1 cellular context compared by ENCODE assay signal in genomic region chr6:154613137-154613676, GRCh38.
TF ChIP-seq lines count a peak whose summit lies in the region.

No MANE protein-coding gene starts in this region.

TF ChIP-seq in K562, 482 proteins besides CTCF, POLR2A, EP300 and RAD21 (continued from another document and continues in another):
- TF ChIP-seq, protein P1, sequence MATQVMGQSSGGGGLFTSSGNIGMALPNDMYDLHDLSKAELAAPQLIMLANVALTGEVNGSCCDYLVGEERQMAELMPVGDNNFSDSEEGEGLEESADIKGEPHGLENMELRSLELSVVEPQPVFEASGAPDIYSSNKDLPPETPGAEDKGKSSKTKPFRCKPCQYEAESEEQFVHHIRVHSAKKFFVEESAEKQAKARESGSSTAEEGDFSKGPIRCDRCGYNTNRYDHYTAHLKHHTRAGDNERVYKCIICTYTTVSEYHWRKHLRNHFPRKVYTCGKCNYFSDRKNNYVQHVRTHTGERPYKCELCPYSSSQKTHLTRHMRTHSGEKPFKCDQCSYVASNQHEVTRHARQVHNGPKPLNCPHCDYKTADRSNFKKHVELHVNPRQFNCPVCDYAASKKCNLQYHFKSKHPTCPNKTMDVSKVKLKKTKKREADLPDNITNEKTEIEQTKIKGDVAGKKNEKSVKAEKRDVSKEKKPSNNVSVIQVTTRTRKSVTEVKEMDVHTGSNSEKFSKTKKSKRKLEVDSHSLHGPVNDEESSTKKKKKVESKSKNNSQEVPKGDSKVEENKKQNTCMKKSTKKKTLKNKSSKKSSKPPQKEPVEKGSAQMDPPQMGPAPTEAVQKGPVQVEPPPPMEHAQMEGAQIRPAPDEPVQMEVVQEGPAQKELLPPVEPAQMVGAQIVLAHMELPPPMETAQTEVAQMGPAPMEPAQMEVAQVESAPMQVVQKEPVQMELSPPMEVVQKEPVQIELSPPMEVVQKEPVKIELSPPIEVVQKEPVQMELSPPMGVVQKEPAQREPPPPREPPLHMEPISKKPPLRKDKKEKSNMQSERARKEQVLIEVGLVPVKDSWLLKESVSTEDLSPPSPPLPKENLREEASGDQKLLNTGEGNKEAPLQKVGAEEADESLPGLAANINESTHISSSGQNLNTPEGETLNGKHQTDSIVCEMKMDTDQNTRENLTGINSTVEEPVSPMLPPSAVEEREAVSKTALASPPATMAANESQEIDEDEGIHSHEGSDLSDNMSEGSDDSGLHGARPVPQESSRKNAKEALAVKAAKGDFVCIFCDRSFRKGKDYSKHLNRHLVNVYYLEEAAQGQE (CRISPR knock-in tag; IDR thresholded peaks at IDR 0.05; ENCODE audit: low read depth): no peak
- TF ChIP-seq, protein P2, sequence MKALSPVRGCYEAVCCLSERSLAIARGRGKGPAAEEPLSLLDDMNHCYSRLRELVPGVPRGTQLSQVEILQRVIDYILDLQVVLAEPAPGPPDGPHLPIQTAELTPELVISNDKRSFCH (CRISPR knock-in tag; IDR thresholded peaks at IDR 0.05): no peak
- TF ChIP-seq, protein P2 (tag; IDR thresholded peaks at IDR 0.05): peak; percentile 69; the same call in 1 of the 2 replicates
- no peak for TF ChIP-seq TAL1 (IDR thresholded peaks at IDR 0.05)
- no peak for TF ChIP-seq ZEB2 (IDR thresholded peaks at IDR 0.05)
- TF ChIP-seq HDAC2 (IDR thresholded peaks at IDR 0.05): no peak
- TF ChIP-seq HMBOX1 (IDR thresholded peaks at IDR 0.05): no peak
- TF ChIP-seq, protein P3, sequence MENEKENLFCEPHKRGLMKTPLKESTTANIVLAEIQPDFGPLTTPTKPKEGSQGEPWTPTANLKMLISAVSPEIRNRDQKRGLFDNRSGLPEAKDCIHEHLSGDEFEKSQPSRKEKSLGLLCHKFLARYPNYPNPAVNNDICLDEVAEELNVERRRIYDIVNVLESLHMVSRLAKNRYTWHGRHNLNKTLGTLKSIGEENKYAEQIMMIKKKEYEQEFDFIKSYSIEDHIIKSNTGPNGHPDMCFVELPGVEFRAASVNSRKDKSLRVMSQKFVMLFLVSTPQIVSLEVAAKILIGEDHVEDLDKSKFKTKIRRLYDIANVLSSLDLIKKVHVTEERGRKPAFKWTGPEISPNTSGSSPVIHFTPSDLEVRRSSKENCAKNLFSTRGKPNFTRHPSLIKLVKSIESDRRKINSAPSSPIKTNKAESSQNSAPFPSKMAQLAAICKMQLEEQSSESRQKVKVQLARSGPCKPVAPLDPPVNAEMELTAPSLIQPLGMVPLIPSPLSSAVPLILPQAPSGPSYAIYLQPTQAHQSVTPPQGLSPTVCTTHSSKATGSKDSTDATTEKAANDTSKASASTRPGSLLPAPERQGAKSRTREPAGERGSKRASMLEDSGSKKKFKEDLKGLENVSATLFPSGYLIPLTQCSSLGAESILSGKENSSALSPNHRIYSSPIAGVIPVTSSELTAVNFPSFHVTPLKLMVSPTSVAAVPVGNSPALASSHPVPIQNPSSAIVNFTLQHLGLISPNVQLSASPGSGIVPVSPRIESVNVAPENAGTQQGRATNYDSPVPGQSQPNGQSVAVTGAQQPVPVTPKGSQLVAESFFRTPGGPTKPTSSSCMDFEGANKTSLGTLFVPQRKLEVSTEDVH (IDR thresholded peaks at IDR 0.05; ENCODE audit: low read depth, partially characterized antibody): no peak
- no peak for TF ChIP-seq CHD2 (IDR thresholded peaks at IDR 0.05; ENCODE audit: low read depth, low read length)
- TF ChIP-seq MEF2D (tag; conservative IDR thresholded peaks at IDR 0.05; ENCODE audit: low read depth): 0 out of 2 replicates have a peak, but pooled peaks have one; percentile 34
- TF ChIP-seq, protein P4, sequence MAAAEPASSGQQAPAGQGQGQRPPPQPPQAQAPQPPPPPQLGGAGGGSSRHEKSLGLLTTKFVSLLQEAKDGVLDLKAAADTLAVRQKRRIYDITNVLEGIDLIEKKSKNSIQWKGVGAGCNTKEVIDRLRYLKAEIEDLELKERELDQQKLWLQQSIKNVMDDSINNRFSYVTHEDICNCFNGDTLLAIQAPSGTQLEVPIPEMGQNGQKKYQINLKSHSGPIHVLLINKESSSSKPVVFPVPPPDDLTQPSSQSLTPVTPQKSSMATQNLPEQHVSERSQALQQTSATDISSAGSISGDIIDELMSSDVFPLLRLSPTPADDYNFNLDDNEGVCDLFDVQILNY (CRISPR knock-in tag; IDR thresholded peaks at IDR 0.05): no peak
- TF ChIP-seq HEY1 (CRISPR knock-in tag; IDR thresholded peaks at IDR 0.05; ENCODE audit: borderline replicate concordance): no peak
- TF ChIP-seq NFYB (IDR thresholded peaks at IDR 0.05; ENCODE audit: extremely low read depth, insufficient read length): no peak
- TF ChIP-seq ZNF77 (CRISPR knock-in tag; IDR thresholded peaks at IDR 0.05): no peak
- TF ChIP-seq ZNF584 (CRISPR knock-in tag; IDR thresholded peaks at IDR 0.05; ENCODE audit: low read depth): peak; percentile 83; the same call in 1 of the 2 replicates
- no peak for TF ChIP-seq ZNF124 (CRISPR knock-in tag; IDR thresholded peaks at IDR 0.05)
- no peak for TF ChIP-seq ZNF3 (CRISPR knock-in tag; IDR thresholded peaks at IDR 0.05)
- no peak for TF ChIP-seq ETS2 (tag; IDR thresholded peaks at IDR 0.05; ENCODE audit: borderline replicate concordance, poor library complexity, severe bottlenecking)
- peak; percentile 86 for TF ChIP-seq JUN (IDR thresholded peaks at IDR 0.05; ENCODE audit: borderline replicate concordance, low read depth, low read length)
- peak; percentile 96 for TF ChIP-seq JUN (CRISPR knock-in tag; IDR thresholded peaks at IDR 0.05; ENCODE audit: borderline replicate concordance)
- no peak for TF ChIP-seq ZNF277 (CRISPR knock-in tag; IDR thresholded peaks at IDR 0.05; ENCODE audit: borderline replicate concordance)
- TF ChIP-seq, protein P5, sequence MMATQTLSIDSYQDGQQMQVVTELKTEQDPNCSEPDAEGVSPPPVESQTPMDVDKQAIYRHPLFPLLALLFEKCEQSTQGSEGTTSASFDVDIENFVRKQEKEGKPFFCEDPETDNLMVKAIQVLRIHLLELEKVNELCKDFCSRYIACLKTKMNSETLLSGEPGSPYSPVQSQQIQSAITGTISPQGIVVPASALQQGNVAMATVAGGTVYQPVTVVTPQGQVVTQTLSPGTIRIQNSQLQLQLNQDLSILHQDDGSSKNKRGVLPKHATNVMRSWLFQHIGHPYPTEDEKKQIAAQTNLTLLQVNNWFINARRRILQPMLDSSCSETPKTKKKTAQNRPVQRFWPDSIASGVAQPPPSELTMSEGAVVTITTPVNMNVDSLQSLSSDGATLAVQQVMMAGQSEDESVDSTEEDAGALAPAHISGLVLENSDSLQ (IDR thresholded peaks at IDR 0.05): peak; percentile 54; the same call in 1 of the 2 replicates
- peak; percentile 19 to 50; a peak in 1 of 4 replicates for TF ChIP-seq TRIM24 (IDR thresholded peaks at IDR 0.05)
- TF ChIP-seq, protein P6, sequence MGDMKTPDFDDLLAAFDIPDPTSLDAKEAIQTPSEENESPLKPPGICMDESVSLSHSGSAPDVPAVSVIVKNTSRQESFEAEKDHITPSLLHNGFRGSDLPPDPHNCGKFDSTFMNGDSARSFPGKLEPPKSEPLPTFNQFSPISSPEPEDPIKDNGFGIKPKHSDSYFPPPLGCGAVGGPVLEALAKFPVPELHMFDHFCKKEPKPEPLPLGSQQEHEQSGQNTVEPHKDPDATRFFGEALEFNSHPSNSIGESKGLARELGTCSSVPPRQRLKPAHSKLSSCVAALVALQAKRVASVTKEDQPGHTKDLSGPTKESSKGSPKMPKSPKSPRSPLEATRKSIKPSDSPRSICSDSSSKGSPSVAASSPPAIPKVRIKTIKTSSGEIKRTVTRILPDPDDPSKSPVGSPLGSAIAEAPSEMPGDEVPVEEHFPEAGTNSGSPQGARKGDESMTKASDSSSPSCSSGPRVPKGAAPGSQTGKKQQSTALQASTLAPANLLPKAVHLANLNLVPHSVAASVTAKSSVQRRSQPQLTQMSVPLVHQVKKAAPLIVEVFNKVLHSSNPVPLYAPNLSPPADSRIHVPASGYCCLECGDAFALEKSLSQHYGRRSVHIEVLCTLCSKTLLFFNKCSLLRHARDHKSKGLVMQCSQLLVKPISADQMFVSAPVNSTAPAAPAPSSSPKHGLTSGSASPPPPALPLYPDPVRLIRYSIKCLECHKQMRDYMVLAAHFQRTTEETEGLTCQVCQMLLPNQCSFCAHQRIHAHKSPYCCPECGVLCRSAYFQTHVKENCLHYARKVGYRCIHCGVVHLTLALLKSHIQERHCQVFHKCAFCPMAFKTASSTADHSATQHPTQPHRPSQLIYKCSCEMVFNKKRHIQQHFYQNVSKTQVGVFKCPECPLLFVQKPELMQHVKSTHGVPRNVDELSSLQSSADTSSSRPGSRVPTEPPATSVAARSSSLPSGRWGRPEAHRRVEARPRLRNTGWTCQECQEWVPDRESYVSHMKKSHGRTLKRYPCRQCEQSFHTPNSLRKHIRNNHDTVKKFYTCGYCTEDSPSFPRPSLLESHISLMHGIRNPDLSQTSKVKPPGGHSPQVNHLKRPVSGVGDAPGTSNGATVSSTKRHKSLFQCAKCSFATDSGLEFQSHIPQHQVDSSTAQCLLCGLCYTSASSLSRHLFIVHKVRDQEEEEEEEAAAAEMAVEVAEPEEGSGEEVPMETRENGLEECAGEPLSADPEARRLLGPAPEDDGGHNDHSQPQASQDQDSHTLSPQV (IDR thresholded peaks at IDR 0.05): peak; percentile 85
- no peak for TF ChIP-seq ZNF184 (CRISPR knock-in tag; IDR thresholded peaks at IDR 0.05)
- no peak for TF ChIP-seq TRIM28 (IDR thresholded peaks at IDR 0.05)
- TF ChIP-seq SAFB2 (IDR thresholded peaks at IDR 0.05; ENCODE audit: borderline replicate concordance, low read depth, low read length, severe bottlenecking): no peak
- TF ChIP-seq, protein P7, sequence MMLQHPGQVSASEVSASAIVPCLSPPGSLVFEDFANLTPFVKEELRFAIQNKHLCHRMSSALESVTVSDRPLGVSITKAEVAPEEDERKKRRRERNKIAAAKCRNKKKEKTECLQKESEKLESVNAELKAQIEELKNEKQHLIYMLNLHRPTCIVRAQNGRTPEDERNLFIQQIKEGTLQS (IDR thresholded peaks at IDR 0.05): peak; percentile 94
- TF ChIP-seq, protein P7 (CRISPR knock-in tag; conservative IDR thresholded peaks at IDR 0.05): peak; percentile 72; the same call in 1 of the 2 replicates
- peak; percentile 88 for TF ChIP-seq FOSL1 (tag; conservative IDR thresholded peaks at IDR 0.05)
- peak; percentile 74; the same call in 1 of the 2 replicates for TF ChIP-seq FOXK1 (CRISPR knock-in tag; IDR thresholded peaks at IDR 0.05; ENCODE audit: borderline replicate concordance)
- peak; percentile 46; the same call in 1 of the 2 replicates for TF ChIP-seq FOXM1 (IDR thresholded peaks at IDR 0.05; ENCODE audit: low read depth)
- TF ChIP-seq FOXM1 (CRISPR knock-in tag; IDR thresholded peaks at IDR 0.05; ENCODE audit: low read depth): peak; percentile 63; the same call in 1 of the 2 replicates
- TF ChIP-seq, protein P8, sequence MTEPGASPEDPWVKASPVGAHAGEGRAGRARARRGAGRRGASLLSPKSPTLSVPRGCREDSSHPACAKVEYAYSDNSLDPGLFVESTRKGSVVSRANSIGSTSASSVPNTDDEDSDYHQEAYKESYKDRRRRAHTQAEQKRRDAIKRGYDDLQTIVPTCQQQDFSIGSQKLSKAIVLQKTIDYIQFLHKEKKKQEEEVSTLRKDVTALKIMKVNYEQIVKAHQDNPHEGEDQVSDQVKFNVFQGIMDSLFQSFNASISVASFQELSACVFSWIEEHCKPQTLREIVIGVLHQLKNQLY (CRISPR knock-in tag; conservative IDR thresholded peaks at IDR 0.05): no peak
- TF ChIP-seq CREB1 (IDR thresholded peaks at IDR 0.05): peak; percentile 72
- TF ChIP-seq CREB1 (CRISPR knock-in tag; IDR thresholded peaks at IDR 0.05): peak; percentile 69
- no peak for TF ChIP-seq SMAD2 (IDR thresholded peaks at IDR 0.05; ENCODE audit: low read depth, low read length)
- peak; percentile 83 for TF ChIP-seq SMARCA4 (IDR thresholded peaks at IDR 0.05)
- no peak for TF ChIP-seq BDP1 (IDR thresholded peaks at IDR 0.05; ENCODE audit: insufficient read depth, insufficient read length)
- no peak for TF ChIP-seq OTX1 (CRISPR knock-in tag; IDR thresholded peaks at IDR 0.05)
- TF ChIP-seq NRF1 (conservative IDR thresholded peaks at IDR 0.05 in 1 of 2, IDR thresholded peaks at IDR 0.05 in 1 of 2): peak in 1 of 2 experiments; percentile 13; a peak in 1 of 4 replicates
- no peak for TF ChIP-seq TOE1 (IDR thresholded peaks at IDR 0.05; ENCODE audit: borderline replicate concordance)
- TF ChIP-seq TOE1 (CRISPR knock-in tag; IDR thresholded peaks at IDR 0.05; ENCODE audit: borderline replicate concordance, low read depth): no peak
- no peak for TF ChIP-seq HMG20A (CRISPR knock-in tag; conservative IDR thresholded peaks at IDR 0.05)
- no peak for TF ChIP-seq ZFP30 (CRISPR knock-in tag; IDR thresholded peaks at IDR 0.05; ENCODE audit: borderline replicate concordance)
